Comparison of ENCODE assay signal across 17 cellular contexts in the genomic region with DNA sequence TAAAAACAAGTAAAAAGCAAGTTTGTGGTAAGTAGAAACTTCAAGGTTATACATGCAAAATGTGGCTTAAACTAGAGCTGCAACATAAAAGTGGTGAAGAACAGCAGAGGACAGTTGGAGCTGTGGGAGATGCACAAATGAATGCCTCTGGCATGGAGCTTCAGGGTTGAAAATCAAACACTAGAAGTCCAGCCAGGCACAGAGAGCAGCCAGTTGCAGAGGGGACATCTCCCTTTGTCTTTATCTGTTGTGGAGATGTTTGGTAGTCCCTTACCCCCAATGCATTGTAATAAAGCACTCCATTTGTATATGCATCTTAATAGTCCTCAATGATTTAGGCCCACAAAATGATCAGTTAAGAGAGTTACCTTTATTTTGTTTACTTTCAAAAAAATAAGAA.
DNase-seq lines count a peak whose midpoint lies in the region; ATAC-seq and TF ChIP-seq lines count a peak whose summit lies in the region.
"Had no signal": no experiment of that assay in that cellular context is flagged by ENCODE, and none has a peak within 500 bp of the region (broad histone marks: within the 10 kb centered on the region; RNA-seq: fewer than 3 reads in every experiment).

No MANE protein-coding gene starts in this region.

- no peaks in the 10 kb centered on the region for H3K9me3 ChIP-seq in cardiac muscle cell (ENCODE audit: low read depth)
- no peaks in the 10 kb centered on the region for H3K9me3 ChIP-seq in left ventricle myocardium inferior (replicated peaks)
- H3K9me3 ChIP-seq: BLaER1 treated with 17β-estradiol and CSF1 and Interleukin-3, amounts not matched to agents 10 nM and 100 nM had no signal

- intact Hi-C loops in left ventricle myocardium inferior (cut with micrococcal nuclease): no loop called here

- ATAC-seq in GM21529 (IDR thresholded peaks at IDR 0.05; ENCODE audit: unreplicated experiment) (no peak), HG03039 (IDR thresholded peaks at IDR 0.05; ENCODE audit: unreplicated experiment) (no peak)

- H3K4me1 ChIP-seq in cardiac muscle cell (ENCODE audit: low read depth): peaks cover 21% of the 10 kb centered on the region
- H3K4me1 ChIP-seq in left ventricle myocardium inferior: peaks cover 13% of the 10 kb centered on the region

- no peak for TF ChIP-seq CTCF in cardiac muscle cell (IDR thresholded peaks at IDR 0.05; ENCODE audit: low read depth, low read length)
- no peak for TF ChIP-seq CTCF in left ventricle myocardium inferior (IDR thresholded peaks at IDR 0.05; ENCODE audit: borderline replicate concordance)
- no peak for TF ChIP-seq CTCF in VCaP (conservative IDR thresholded peaks at IDR 0.05)

- H3K36me3 ChIP-seq in cardiac muscle cell (no peaks in the 10 kb centered on the region), left ventricle myocardium inferior (no peaks in the 10 kb centered on the region)

- H3K27ac ChIP-seq in cardiac muscle cell (peak overlapping the region; percentile 38), left ventricle myocardium inferior (replicated peaks) (no peak overlapping the region), VCaP (peak overlapping the region; percentile 26; the same call in 1 of the 2 replicates), layer of hippocampus (ENCODE audit: low read depth, low read length) (peak overlapping the region; percentile 62)
- H3K27ac ChIP-seq: BLaER1 treated with 17β-estradiol and CSF1 and Interleukin-3, amounts not matched to agents 10 nM and 100 nM; HL-60; SK-N-MC had no signal

- DNase-seq in cardiac muscle cell (ENCODE audit: low read depth in 1 of 2, low spot score in 1 of 2): no peak
- no peak for DNase-seq in left ventricle myocardium inferior
- no peak for DNase-seq in EL
- DNase-seq: CD8-positive, alpha-beta memory T cell; DND-41; H9; NCI-H1694 treated with DMSO at 0.1 percent for 48 hours; NCI-H446 treated with DMSO at 0.1 percent for 48 hours; NCI-H774; SHP77 had no signal

- no peak overlapping the region for H3K4me3 ChIP-seq in cardiac muscle cell
- no peak overlapping the region for H3K4me3 ChIP-seq in left ventricle myocardium inferior
- H3K4me3 ChIP-seq: BLaER1 treated with 17β-estradiol and CSF1 and Interleukin-3, amounts not matched to agents 10 nM and 100 nM; SK-N-MC had no signal

- H3K27me3 ChIP-seq in cardiac muscle cell (no peaks in the 10 kb centered on the region), left ventricle myocardium inferior (ENCODE audit: low read depth) (no peaks in the 10 kb centered on the region), layer of hippocampus (ENCODE audit: control insufficient read depth, insufficient read depth, low read length) (no peaks in the 10 kb centered on the region)
- H3K27me3 ChIP-seq: BLaER1 treated with 17β-estradiol and CSF1 and Interleukin-3, amounts not matched to agents 10 nM and 100 nM had no signal
